ENCODE assay signal across 3 cellular contexts in the genomic region with DNA sequence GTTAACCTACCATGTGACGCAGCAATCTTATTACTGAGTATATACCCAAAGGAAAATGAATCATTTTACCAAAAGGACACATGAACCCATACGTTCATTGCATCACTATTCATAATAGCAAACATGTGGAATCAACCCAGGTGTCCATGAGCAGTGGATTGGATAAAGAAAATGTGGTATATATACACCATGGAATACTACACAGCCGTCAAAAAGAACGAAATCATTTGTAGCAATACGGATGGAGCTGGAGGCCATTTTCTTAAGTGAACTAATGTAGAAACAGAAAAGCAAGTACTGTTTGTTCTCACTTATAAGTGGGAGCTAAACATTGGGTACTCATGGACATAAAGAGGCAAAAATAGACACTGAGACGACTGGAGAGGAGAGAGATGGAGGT.
A peak's percentile ranks its signal among the peaks of the same experiment; 100 is the strongest.
TF ChIP-seq lines count a peak whose summit lies in the region.

No MANE protein-coding gene starts in this region.

TF ChIP-seq in SK-N-SH treated with all-trans-retinoic acid at 6 μM for 48 hours, 23 proteins besides CTCF, POLR2A, EP300 and RAD21:
- TF ChIP-seq PPARA (CRISPR knock-in tag; IDR thresholded peaks at IDR 0.05; ENCODE audit: borderline replicate concordance) (no peak), ZNF8 (CRISPR knock-in tag; IDR thresholded peaks at IDR 0.05) (peak; percentile 58)

TF ChIP-seq in SK-N-SH, 30 proteins besides CTCF, POLR2A, EP300 and RAD21:
- TF ChIP-seq, protein P1, sequence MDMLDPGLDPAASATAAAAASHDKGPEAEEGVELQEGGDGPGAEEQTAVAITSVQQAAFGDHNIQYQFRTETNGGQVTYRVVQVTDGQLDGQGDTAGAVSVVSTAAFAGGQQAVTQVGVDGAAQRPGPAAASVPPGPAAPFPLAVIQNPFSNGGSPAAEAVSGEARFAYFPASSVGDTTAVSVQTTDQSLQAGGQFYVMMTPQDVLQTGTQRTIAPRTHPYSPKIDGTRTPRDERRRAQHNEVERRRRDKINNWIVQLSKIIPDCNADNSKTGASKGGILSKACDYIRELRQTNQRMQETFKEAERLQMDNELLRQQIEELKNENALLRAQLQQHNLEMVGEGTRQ (IDR thresholded peaks at IDR 0.05; ENCODE audit: borderline replicate concordance, low read depth, low read length), result no peak

TF ChIP-seq in K562, 482 proteins besides CTCF, POLR2A, EP300 and RAD21:
- TF ChIP-seq RBM14 (IDR thresholded peaks at IDR 0.05; ENCODE audit: borderline replicate concordance, insufficient read depth, low read depth, low read length), result no peak
- TF ChIP-seq HNRNPL (IDR thresholded peaks at IDR 0.05; ENCODE audit: low read depth, low read length), result no peak
- TF ChIP-seq GABPB1 (CRISPR knock-in tag; IDR thresholded peaks at IDR 0.05), result no peak
- TF ChIP-seq KDM1A (IDR thresholded peaks at IDR 0.05), result 0 out of 4 replicates have a peak, but pooled peaks have one; percentile 11 to 33
- TF ChIP-seq ASH1L (IDR thresholded peaks at IDR 0.05; ENCODE audit: borderline replicate concordance, low read depth, partially characterized antibody), result no peak
- no peak for TF ChIP-seq SIN3B (IDR thresholded peaks at IDR 0.05; ENCODE audit: low read depth)
- TF ChIP-seq SMARCB1 (IDR thresholded peaks at IDR 0.05; ENCODE audit: insufficient read length, low read depth), result no peak
- peak; percentile 12; the same call in 1 of the 2 replicates for TF ChIP-seq BCOR (IDR thresholded peaks at IDR 0.05)
- TF ChIP-seq NR2C2 (CRISPR knock-in tag; IDR thresholded peaks at IDR 0.05), result no peak
- TF ChIP-seq NR2C2 (tag; IDR thresholded peaks at IDR 0.05), result no peak
- no peak for TF ChIP-seq MGA (IDR thresholded peaks at IDR 0.05)
- TF ChIP-seq ZNF146 (CRISPR knock-in tag; IDR thresholded peaks at IDR 0.05; ENCODE audit: unreplicated experiment), result peak; percentile 89
- TF ChIP-seq TOE1 (IDR thresholded peaks at IDR 0.05; ENCODE audit: borderline replicate concordance), result no peak
- no peak for TF ChIP-seq TOE1 (CRISPR knock-in tag; IDR thresholded peaks at IDR 0.05; ENCODE audit: borderline replicate concordance, low read depth)
- TF ChIP-seq SREBF2 (CRISPR knock-in tag; IDR thresholded peaks at IDR 0.05), result no peak
- TF ChIP-seq, protein P1 (CRISPR knock-in tag; IDR thresholded peaks at IDR 0.05), result no peak
- TF ChIP-seq E2F4 (CRISPR knock-in tag; IDR thresholded peaks at IDR 0.05; ENCODE audit: low read depth), result no peak
- TF ChIP-seq SMAD3 (CRISPR knock-in tag; conservative IDR thresholded peaks at IDR 0.05), result no peak
- peak; percentile 67 for TF ChIP-seq RBM25 (IDR thresholded peaks at IDR 0.05; ENCODE audit: low read depth, low read length, severe bottlenecking)
